Comparison of ENCODE assay signal across 1 cellular context in the genomic region with DNA sequence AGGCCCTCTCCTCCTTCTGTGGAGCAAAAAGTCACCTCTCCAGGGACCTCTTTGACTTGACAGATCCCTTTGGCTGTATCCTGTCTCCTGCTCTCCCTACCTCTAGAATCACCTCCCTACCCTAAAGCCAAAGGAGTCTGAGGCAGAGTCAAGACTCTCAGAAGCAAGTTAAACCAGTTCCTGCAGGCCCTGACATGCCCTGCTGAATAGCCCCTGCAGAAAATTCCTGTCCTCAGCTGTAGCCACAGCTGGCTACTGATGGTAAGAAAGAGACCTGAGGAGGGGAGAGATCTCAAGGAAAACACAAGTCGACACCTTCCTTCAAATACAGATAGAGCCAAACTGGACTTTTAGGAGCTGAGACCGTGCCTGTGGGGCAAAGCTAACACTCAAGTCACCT.
TF ChIP-seq lines count a peak whose summit lies in the region.

No MANE protein-coding gene starts in this region.

TF ChIP-seq in K562, 482 proteins besides CTCF, POLR2A, EP300 and RAD21:
- no peak for TF ChIP-seq CBX8 (IDR thresholded peaks at IDR 0.05; ENCODE audit: borderline replicate concordance, extremely low read depth, low read depth, low read length, poor library complexity, severe bottlenecking)
- TF ChIP-seq NCOA1 (IDR thresholded peaks at IDR 0.05; ENCODE audit: low read depth): no peak
- TF ChIP-seq ZNF79 (CRISPR knock-in tag; IDR thresholded peaks at IDR 0.05; ENCODE audit: low read depth): no peak
TF ChIP-seq in K562: peak in this region for 0.
